Comparison of ENCODE assay signal across 8 cellular contexts in the genomic region with DNA sequence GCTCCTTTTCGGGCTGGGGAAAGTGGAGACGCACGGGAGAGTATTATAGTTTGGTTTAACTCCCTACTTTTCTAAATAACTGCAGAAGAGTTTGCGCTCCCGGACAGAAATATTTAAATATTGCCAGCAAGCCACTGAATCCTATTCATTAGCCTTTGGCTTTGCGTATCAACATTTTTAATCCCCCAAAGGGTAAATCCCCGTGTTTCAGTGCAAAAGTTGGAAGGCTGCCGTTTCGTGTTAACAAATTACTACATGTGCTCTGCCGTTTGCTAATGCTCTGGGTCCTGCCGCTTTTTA. TPM values are rescaled to one million over a fixed set of nuclear protein-coding genes. Genes with fewer than 3 reads are reported as not detected.
A peak's percentile ranks its signal among the peaks of the same experiment; 100 is the strongest.
DNase-seq lines count a peak whose midpoint lies in the region; ATAC-seq, FAIRE-seq and TF ChIP-seq lines count a peak whose summit lies in the region.

No MANE protein-coding gene starts in this region.

- in situ Hi-C loops in KBM-7 (cut with MboI; ENCODE audit: low pct_unique_long_range_greater_than_20kb, low sequenced_read_pairs), result loop anchor here (25.0 kb wide), 1 partner anchor 382 kb away; no protein-coding TSS in a partner anchor

- H3K4me2 ChIP-seq in astrocyte (ENCODE audit: low read length), result peak overlapping the region; percentile 97

- ATAC-seq in GM18861 (IDR thresholded peaks at IDR 0.05; ENCODE audit: unreplicated experiment), result no peak

- peak overlapping the region; percentile 74 for H3K27ac Mint-ChIP-seq in activated T-cell treated with anti-CD3 and anti-CD28 coated beads, Interleukin-2, amount 50 U/mL, for 24 hours
- peak overlapping the region; percentile 80 for H3K27ac Mint-ChIP-seq in astrocyte (ENCODE audit: unreplicated experiment)

- H3K9me3 Mint-ChIP-seq in activated T-cell treated with anti-CD3 and anti-CD28 coated beads, Interleukin-2, amount 50 U/mL, for 24 hours, result no peaks in the 10 kb centered on the region
- H3K9me3 Mint-ChIP-seq in astrocyte (ENCODE audit: unreplicated experiment), result no peaks in the 10 kb centered on the region

- TF ChIP-seq POLR2A in lower leg skin (IDR thresholded peaks at IDR 0.05), result no peak

- TF ChIP-seq CTCF in astrocyte (IDR thresholded peaks at IDR 0.05; ENCODE audit: insufficient read depth, low read depth, low read length), result no peak
- TF ChIP-seq CTCF in lower leg skin (IDR thresholded peaks at IDR 0.05), result no peak
- TF ChIP-seq CTCF in tibial artery (IDR thresholded peaks at IDR 0.05), result no peak

- peaks cover 3% of the 10 kb centered on the region for H3K36me3 Mint-ChIP-seq in activated T-cell treated with anti-CD3 and anti-CD28 coated beads, Interleukin-2, amount 50 U/mL, for 24 hours (ENCODE audit: low read depth)
- H3K36me3 Mint-ChIP-seq in astrocyte (ENCODE audit: low read depth, unreplicated experiment), result no peaks in the 10 kb centered on the region

- H3K4me1 Mint-ChIP-seq in activated T-cell treated with anti-CD3 and anti-CD28 coated beads, Interleukin-2, amount 50 U/mL, for 24 hours (ENCODE audit: low read depth), result peaks cover 29% of the 10 kb centered on the region
- H3K4me1 Mint-ChIP-seq in astrocyte (ENCODE audit: low read depth, unreplicated experiment), result peaks cover 17% of the 10 kb centered on the region

- H3K9me3 ChIP-seq in astrocyte (ENCODE audit: insufficient read depth, low read depth, low read length) (no peaks in the 10 kb centered on the region), tibial artery (no peaks in the 10 kb centered on the region)

- peaks cover 50% of the 10 kb centered on the region for H3K27me3 Mint-ChIP-seq in activated T-cell treated with anti-CD3 and anti-CD28 coated beads, Interleukin-2, amount 50 U/mL, for 24 hours
- H3K27me3 Mint-ChIP-seq in astrocyte (ENCODE audit: low read depth, unreplicated experiment), result peaks cover 19% of the 10 kb centered on the region

- no peak for FAIRE-seq in astrocyte (lab: Jason Lieb, UNC)

- H3K27ac ChIP-seq in astrocyte (ENCODE audit: low read depth, low read length), result peak overlapping the region; percentile 30
- H3K27ac ChIP-seq in tibial artery, result peak overlapping the region; percentile 56 to 60

- H4K20me1 ChIP-seq in astrocyte (ENCODE audit: insufficient read depth, low read length), result peaks cover 22% of the 10 kb centered on the region

- intact Hi-C loops in lower leg skin (cut with DNase I; ENCODE audit: low total_unique reads) (no loop called here), tibial artery (cut with DNase I; ENCODE audit: low total_unique reads) (no loop called here)

- WGBS in lower leg skin, 2 donors, result 1% methylated on average over 11 of the region's 11 CpGs

- H2AFZ ChIP-seq in astrocyte (ENCODE audit: low read depth, low read length), result peak overlapping the region; percentile 78

- H3K9ac ChIP-seq in astrocyte (ENCODE audit: low read length), result peak overlapping the region; percentile 83

- no peak for DNase-seq in activated T-cell treated with anti-CD3 and anti-CD28 coated beads, Interleukin-2, amount 50 U/mL, for 24 hours
- no peak for DNase-seq in activated T-cell treated with anti-CD3 and anti-CD28 coated beads, Interleukin-2, amount 50 U/mL, for 1 hour
- DNase-seq in astrocyte (ENCODE audit: low read depth) (no peak), lower leg skin (ENCODE audit: low spot score in 2 of 2) (no peak), tibial artery (no peak), KG1 (lab: John Stamatoyannopoulos, UW) (no peak), KBM-7 (no peak)

- H3K27me3 ChIP-seq in astrocyte (ENCODE audit: insufficient read depth, low read length), result no peaks in the 10 kb centered on the region
- no peaks in the 10 kb centered on the region for H3K27me3 ChIP-seq in tibial artery

- H3K4me3 Mint-ChIP-seq in activated T-cell treated with anti-CD3 and anti-CD28 coated beads, Interleukin-2, amount 50 U/mL, for 24 hours, result peak overlapping the region; percentile 90
- peak overlapping the region; percentile 95 for H3K4me3 Mint-ChIP-seq in astrocyte (ENCODE audit: unreplicated experiment)

- H3K79me2 ChIP-seq in astrocyte (ENCODE audit: insufficient read depth, low read length), result peaks cover 42% of the 10 kb centered on the region

- peak overlapping the region; percentile 90 for H3K4me3 ChIP-seq in astrocyte (ENCODE audit: insufficient read depth, low read depth, low read length)
- H3K4me3 ChIP-seq in lower leg skin (ENCODE audit: low read depth, poor library complexity, severe bottlenecking), result peak overlapping the region; percentile 26
- H3K4me3 ChIP-seq in tibial artery, result peak overlapping the region; percentile 55 to 79

- H3K36me3 ChIP-seq in astrocyte (ENCODE audit: insufficient read depth, low read length) (no peaks in the 10 kb centered on the region), tibial artery (no peaks in the 10 kb centered on the region)

- H3K4me1 ChIP-seq in astrocyte (ENCODE audit: insufficient read depth, low read length), result peaks cover 16% of the 10 kb centered on the region
- H3K4me1 ChIP-seq in tibial artery, result peaks cover 0 to 23% (median 15%) of the 10 kb centered on the region in 4 donors

RNA-seq across cellular contexts. Expression of a gene that starts 0.4 kb away (rescaled TPM):
- total RNA-seq in astrocyte (2.4 and 2.7 TPM in 2 replicates), lower leg skin (1 to 10 TPM; 1.1 to 4.7 (median 1.8) TPM)

RNA-seq across cellular contexts. Expression of a gene that starts 32.0 kb away (rescaled TPM):
- total RNA-seq in astrocyte (33.5 and 34.3 TPM in 2 replicates), lower leg skin (10 to 100 TPM; 24.0 to 40.5 (median 35.8) TPM)

Comparison
In these comparisons a context has a peak if more than half of its experiments do, and no peak if none do; other contexts are left out.
1. H3K4me3 ChIP-seq: peak in every context shown above with its lines; median percentile 90 in astrocyte; 67 in tibial artery; 26 in lower leg skin.